Comparison of ENCODE assay signal across 32 cellular contexts in the genomic region with DNA sequence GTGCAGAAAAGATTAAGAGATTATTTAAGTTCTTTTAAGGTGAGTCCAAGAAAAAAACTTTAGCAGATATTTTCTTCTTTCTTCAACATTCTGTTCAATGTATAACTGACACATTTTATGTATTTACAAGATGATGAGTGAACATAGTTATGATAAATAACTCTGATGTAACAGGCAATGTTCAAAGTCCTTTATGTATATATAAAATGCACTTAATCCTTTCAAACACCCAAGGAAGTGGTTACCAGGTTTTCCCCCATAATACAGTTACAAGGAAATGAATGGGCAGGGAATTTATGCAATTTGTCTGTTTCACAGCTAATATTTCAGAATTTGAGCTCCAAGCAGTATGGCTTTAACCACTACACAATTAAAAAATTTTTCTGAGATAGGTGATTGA. TPM values are rescaled to one million over a fixed set of nuclear protein-coding genes. Genes with fewer than 3 reads are reported as not detected.
"Had no signal": no experiment of that assay in that cellular context is flagged by ENCODE, and none has a peak within 500 bp of the region (broad histone marks: within the 10 kb centered on the region; RNA-seq: fewer than 3 reads in every experiment).

No MANE protein-coding gene starts in this region.

- H3K36me3 ChIP-seq: breast epithelium had no signal

- DNase-seq: activated CD4-positive, alpha-beta T cell treated with anti-CD3 and anti-CD28 coated beads, Interleukin-2, amount 10 ng/mL, durations not matched to agents 24 days and 14 days; activated CD4-positive, alpha-beta T cell treated with anti-CD3 and anti-CD28 coated beads, Interleukin-2, amount 50 U/mL, for 4 hours; activated CD8-positive, alpha-beta T cell treated with anti-CD3 and anti-CD28 coated beads for 36 hours; activated gamma-delta T cell; activated naive CD4-positive, alpha-beta T cell treated with Interleukin-2 at 50 U/mL for 16 hours; activated naive CD8-positive, alpha-beta T cell treated with anti-CD3 and anti-CD28 coated beads, Interleukin-2, amount 10 ng/mL, durations not matched to agents 7 days and 5 days; activated T-cell treated with anti-CD3 and anti-CD28 coated beads, Interleukin-2, amount 50 U/mL, for 24 hours; body of pancreas; Karpas-422; MM.1S; MV-4-11; NCI-H1092; NCI-H1436 treated with DMSO at 0.1 percent for 48 hours; NCI-H1694 treated with DMSO at 0.1 percent for 48 hours; NCI-H2029; NCI-H2171; NCI-H510A; NCI-H526; NCI-H748 treated with DMSO at 0.1 percent for 48 hours; NK-92 treated with Interleukin-12 subunit alpha and Interleukin-12 subunit beta, amount 100 ng/mL, for 24 hours; PC-9; Right ventricle myocardium superior; SW 1271; T1000 had no signal

- H3K27ac ChIP-seq: body of pancreas, breast epithelium, PC-9, RWPE1 had no signal

- H3K4me3 ChIP-seq: body of pancreas, breast epithelium, PC-9 had no signal

- ATAC-seq: activated CD8-positive, alpha-beta T cell treated with anti-CD3 and anti-CD28 coated beads for 36 hours; body of pancreas had no signal

- H3K4me1 ChIP-seq: body of pancreas, breast epithelium had no signal

- H3K27ac Mint-ChIP-seq: activated CD4-positive, alpha-beta T cell treated with anti-CD3 and anti-CD28 coated beads, Interleukin-2, amount 10 ng/mL, durations not matched to agents 24 days and 14 days; activated CD8-positive, alpha-beta T cell treated with anti-CD3 and anti-CD28 coated beads for 36 hours; activated naive CD4-positive, alpha-beta T cell treated with anti-CD3 and anti-CD28 coated beads, Interleukin-2, amount 50 U/mL, for 24 hours; activated naive CD8-positive, alpha-beta T cell treated with anti-CD3 and anti-CD28 coated beads, Interleukin-2, amount 10 ng/mL, durations not matched to agents 7 days and 5 days; activated T-cell treated with anti-CD3 and anti-CD28 coated beads, Interleukin-2, amount 50 U/mL, for 24 hours; activated T-helper 2 cell treated with anti-CD3 and anti-CD28 coated beads, Interferon-gamma antibody, Interleukin-2, Interleukin-4, amounts not matched to agents 10 μg/mL and 5 μg/mL and 100 μg/mL, durations not matched to agents 14 hours and 24 hours and 36 hours had no signal

- H3K4me2 ChIP-seq: PC-9 had no signal

- H3K9me3 Mint-ChIP-seq: activated CD4-positive, alpha-beta T cell treated with anti-CD3 and anti-CD28 coated beads, Interleukin-2, amount 10 ng/mL, durations not matched to agents 24 days and 14 days; activated naive CD8-positive, alpha-beta T cell treated with anti-CD3 and anti-CD28 coated beads, Interleukin-2, amount 10 ng/mL, durations not matched to agents 7 days and 5 days; activated T-cell treated with anti-CD3 and anti-CD28 coated beads, Interleukin-2, amount 50 U/mL, for 24 hours; activated T-helper 2 cell treated with anti-CD3 and anti-CD28 coated beads, Interferon-gamma antibody, Interleukin-2, Interleukin-4, amounts not matched to agents 10 μg/mL and 5 μg/mL and 100 μg/mL, durations not matched to agents 14 hours and 24 hours and 36 hours had no signal

- H3K4me3 Mint-ChIP-seq: activated CD4-positive, alpha-beta T cell treated with anti-CD3 and anti-CD28 coated beads, Interleukin-2, amount 10 ng/mL, durations not matched to agents 24 days and 14 days; activated CD8-positive, alpha-beta T cell treated with anti-CD3 and anti-CD28 coated beads for 36 hours; activated naive CD4-positive, alpha-beta T cell treated with anti-CD3 and anti-CD28 coated beads, Interleukin-2, amount 50 U/mL, for 24 hours; activated naive CD8-positive, alpha-beta T cell treated with anti-CD3 and anti-CD28 coated beads, Interleukin-2, amount 10 ng/mL, durations not matched to agents 7 days and 5 days; activated T-cell treated with anti-CD3 and anti-CD28 coated beads, Interleukin-2, amount 50 U/mL, for 24 hours had no signal

- H3K27me3 ChIP-seq: body of pancreas, breast epithelium had no signal

- H2AFZ ChIP-seq: PC-9 had no signal

- H3K36me3 Mint-ChIP-seq: activated naive CD4-positive, alpha-beta T cell treated with anti-CD3 and anti-CD28 coated beads, Interleukin-2, amount 50 U/mL, for 24 hours; activated naive CD8-positive, alpha-beta T cell treated with anti-CD3 and anti-CD28 coated beads, Interleukin-2, amount 10 ng/mL, durations not matched to agents 7 days and 5 days had no signal

- H3K4me1 Mint-ChIP-seq: activated CD4-positive, alpha-beta T cell treated with anti-CD3 and anti-CD28 coated beads, Interleukin-2, amount 10 ng/mL, durations not matched to agents 24 days and 14 days; activated naive CD4-positive, alpha-beta T cell treated with anti-CD3 and anti-CD28 coated beads, Interleukin-2, amount 50 U/mL, for 24 hours; activated naive CD8-positive, alpha-beta T cell treated with anti-CD3 and anti-CD28 coated beads, Interleukin-2, amount 10 ng/mL, durations not matched to agents 7 days and 5 days had no signal

- H3K9me3 ChIP-seq: body of pancreas had no signal

RNA-seq across cellular contexts. Expression of a gene that starts 8.2 kb away (rescaled TPM):
- total RNA-seq: activated CD4-positive, alpha-beta T cell treated with anti-CD3 and anti-CD28 coated beads, Interleukin-2, amount 10 ng/mL, durations not matched to agents 24 days and 14 days; activated CD8-positive, alpha-beta memory T cell treated with anti-CD3 and anti-CD28 coated beads for 36 hours; activated CD8-positive, alpha-beta T cell treated with anti-CD3 and anti-CD28 coated beads for 36 hours; PC-9; T-helper 2 cell treated with Interferon-gamma antibody and Interleukin-4, amounts not matched to agents 100 ng/mL and 5 ng/mL, for 36 hours had no signal

RNA-seq across cellular contexts. Expression of a gene that starts 31.8 kb away (rescaled TPM):
- total RNA-seq: activated CD4-positive, alpha-beta T cell treated with anti-CD3 and anti-CD28 coated beads, Interleukin-2, amount 10 ng/mL, durations not matched to agents 24 days and 14 days; activated CD8-positive, alpha-beta memory T cell treated with anti-CD3 and anti-CD28 coated beads for 36 hours; activated CD8-positive, alpha-beta T cell treated with anti-CD3 and anti-CD28 coated beads for 36 hours; activated naive CD8-positive, alpha-beta T cell treated with anti-CD3 and anti-CD28 coated beads, Interleukin-2, amount 10 ng/mL, durations not matched to agents 7 days and 5 days; activated T-helper 2 cell treated with anti-CD3 and anti-CD28 coated beads, Interferon-gamma antibody, Interleukin-2, Interleukin-4, amounts not matched to agents 10 μg/mL and 5 μg/mL and 100 μg/mL, durations not matched to agents 14 hours and 24 hours and 36 hours; body of pancreas; PC-9; T-helper 1 cell treated with Interleukin-12 subunit alpha and Interleukin-12 subunit beta and Interleukin-4 antibody, amounts not matched to agents 30 ng/mL and 1 ng/mL, for 36 hours; T-helper 2 cell treated with Interferon-gamma antibody and Interleukin-4, amounts not matched to agents 100 ng/mL and 5 ng/mL, for 36 hours had no signal

RNA-seq across cellular contexts. Expression of a gene that starts 42.3 kb away (rescaled TPM):
- total RNA-seq: activated CD4-positive, alpha-beta T cell treated with anti-CD3 and anti-CD28 coated beads, Interleukin-2, amount 10 ng/mL, durations not matched to agents 24 days and 14 days; activated CD8-positive, alpha-beta memory T cell treated with anti-CD3 and anti-CD28 coated beads for 36 hours; activated CD8-positive, alpha-beta T cell treated with anti-CD3 and anti-CD28 coated beads for 36 hours; activated naive CD8-positive, alpha-beta T cell treated with anti-CD3 and anti-CD28 coated beads, Interleukin-2, amount 10 ng/mL, durations not matched to agents 7 days and 5 days; activated T-helper 2 cell treated with anti-CD3 and anti-CD28 coated beads, Interferon-gamma antibody, Interleukin-2, Interleukin-4, amounts not matched to agents 10 μg/mL and 5 μg/mL and 100 μg/mL, durations not matched to agents 14 hours and 24 hours and 36 hours; astrocyte; body of pancreas; PC-9; T-helper 1 cell treated with Interleukin-12 subunit alpha and Interleukin-12 subunit beta and Interleukin-4 antibody, amounts not matched to agents 30 ng/mL and 1 ng/mL, for 36 hours; T-helper 2 cell treated with Interferon-gamma antibody and Interleukin-4, amounts not matched to agents 100 ng/mL and 5 ng/mL, for 36 hours had no signal

RNA-seq across cellular contexts. Expression of a gene that starts 48.5 kb away (rescaled TPM):
- total RNA-seq: activated CD4-positive, alpha-beta T cell treated with anti-CD3 and anti-CD28 coated beads, Interleukin-2, amount 10 ng/mL, durations not matched to agents 24 days and 14 days; activated CD8-positive, alpha-beta memory T cell treated with anti-CD3 and anti-CD28 coated beads for 36 hours; activated CD8-positive, alpha-beta T cell treated with anti-CD3 and anti-CD28 coated beads for 36 hours; activated naive CD8-positive, alpha-beta T cell treated with anti-CD3 and anti-CD28 coated beads, Interleukin-2, amount 10 ng/mL, durations not matched to agents 7 days and 5 days; activated T-helper 2 cell treated with anti-CD3 and anti-CD28 coated beads, Interferon-gamma antibody, Interleukin-2, Interleukin-4, amounts not matched to agents 10 μg/mL and 5 μg/mL and 100 μg/mL, durations not matched to agents 14 hours and 24 hours and 36 hours; astrocyte; body of pancreas; breast epithelium; PC-9; Right ventricle myocardium superior; T-helper 1 cell treated with Interleukin-12 subunit alpha and Interleukin-12 subunit beta and Interleukin-4 antibody, amounts not matched to agents 30 ng/mL and 1 ng/mL, for 36 hours; T-helper 2 cell treated with Interferon-gamma antibody and Interleukin-4, amounts not matched to agents 100 ng/mL and 5 ng/mL, for 36 hours had no signal
